10 cellular contexts compared by ENCODE assay signal in the genomic region with DNA sequence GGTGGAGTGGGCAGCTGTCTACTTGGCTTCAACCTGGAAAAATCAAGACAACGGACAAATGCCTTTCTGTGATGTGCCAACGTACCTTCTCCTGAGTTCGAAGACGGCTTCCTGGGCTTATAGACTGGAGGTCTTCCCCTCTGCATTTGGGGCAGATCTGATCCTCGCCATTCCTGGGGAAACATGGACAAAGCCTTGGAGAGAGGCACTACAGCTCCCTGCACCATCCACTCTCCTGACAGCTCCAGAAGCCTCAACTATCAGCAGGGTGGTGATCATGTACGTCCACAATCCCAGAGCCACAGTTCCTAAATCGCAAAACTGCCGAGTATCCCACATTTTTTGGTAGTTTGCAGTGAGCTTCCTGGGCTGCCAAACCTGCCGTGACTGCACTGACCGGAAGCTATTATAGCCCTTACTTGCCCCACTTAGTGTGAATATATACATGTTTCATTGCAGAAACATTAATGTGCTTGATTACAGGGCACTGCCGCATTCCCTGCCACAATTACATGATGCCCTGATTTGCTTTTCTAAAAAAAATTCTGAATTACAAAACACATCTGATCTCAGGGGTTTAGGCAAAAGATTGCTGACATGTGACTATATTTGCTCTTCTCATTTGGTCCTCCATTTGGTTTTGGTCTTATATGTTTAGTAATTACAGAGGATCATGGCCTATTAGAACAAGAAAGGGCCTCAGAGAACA. TPM values are rescaled to one million over a fixed set of nuclear protein-coding genes. Genes with fewer than 3 reads are reported as not detected.
A peak's percentile ranks its signal among the peaks of the same experiment; 100 is the strongest.
DNase-seq lines count a peak whose midpoint lies in the region; ATAC-seq and TF ChIP-seq lines count a peak whose summit lies in the region.
"Had no signal": no experiment of that assay in that cellular context is flagged by ENCODE, and none has a peak within 500 bp of the region (broad histone marks: within the 10 kb centered on the region; RNA-seq: fewer than 3 reads in every experiment).

No MANE protein-coding gene starts in this region.

- intact Hi-C loops in breast epithelium (cut with DNase I; ENCODE audit: low total_unique reads) (no loop called here), MCF 10A (cut with micrococcal nuclease) (no loop called here), esophagus squamous epithelium (cut with DNase I) (no loop called here), transverse colon (cut with DNase I; ENCODE audit: low total_unique reads) (no loop called here)

- TF ChIP-seq POLR2A in breast epithelium (IDR thresholded peaks at IDR 0.05) (no peak), esophagus squamous epithelium (IDR thresholded peaks at IDR 0.05) (no peak), transverse colon (IDR thresholded peaks at IDR 0.05) (no peak)

- H3K27me3 Mint-ChIP-seq in MCF 10A (ENCODE audit: insufficient read depth, unreplicated experiment): no peaks in the 10 kb centered on the region
- H3K27me3 Mint-ChIP-seq in activated CD4-positive, alpha-beta memory T cell treated with anti-CD3 and anti-CD28 coated beads, Interleukin-2, amount 10 ng/mL, durations not matched to agents 7 days and 5 days: no peaks in the 10 kb centered on the region

- H3K4me1 Mint-ChIP-seq in MCF 10A (ENCODE audit: insufficient read depth, unreplicated experiment): peaks cover 15% of the 10 kb centered on the region
- H3K4me1 Mint-ChIP-seq in activated CD4-positive, alpha-beta memory T cell treated with anti-CD3 and anti-CD28 coated beads, Interleukin-2, amount 10 ng/mL, durations not matched to agents 7 days and 5 days: peaks cover 87% of the 10 kb centered on the region

- no peaks in the 10 kb centered on the region for H3K9me3 ChIP-seq in breast epithelium
- no peaks in the 10 kb centered on the region for H3K9me3 ChIP-seq in esophagus squamous epithelium
- no peaks in the 10 kb centered on the region for H3K9me3 ChIP-seq in transverse colon
- H3K9me3 ChIP-seq: esophagus muscularis mucosa had no signal

- no peak for DNase-seq in breast epithelium (ENCODE audit: low spot score in 2 of 2)
- DNase-seq in MCF 10A (ENCODE audit: unreplicated experiment): no peak
- no peak for DNase-seq in activated CD4-positive, alpha-beta memory T cell treated with anti-CD3 and anti-CD28 coated beads, Interleukin-2, amount 10 ng/mL, durations not matched to agents 7 days and 5 days
- no peak for DNase-seq in esophagus squamous epithelium (lab: John Stamatoyannopoulos, UW)
- DNase-seq in transverse colon: peak; percentile 0
- DNase-seq in NCI-H1105 (lab: John Stamatoyannopoulos, UW): no peak
- DNase-seq in kidney tubule cell (ENCODE audit: low spot score): no peak
- DNase-seq: activated effector memory CD4-positive, alpha-beta T cell treated with Interleukin-2 at 50 U/mL for 16 hours had no signal

- H3K4me3 Mint-ChIP-seq in MCF 10A (ENCODE audit: unreplicated experiment): no peak overlapping the region
- peak overlapping the region; percentile 93 for H3K4me3 Mint-ChIP-seq in activated CD4-positive, alpha-beta memory T cell treated with anti-CD3 and anti-CD28 coated beads, Interleukin-2, amount 10 ng/mL, durations not matched to agents 7 days and 5 days

- H3K4me3 ChIP-seq in breast epithelium (no peak overlapping the region), esophagus squamous epithelium (peak overlapping the region in 1 of 4 donors; percentile 46), transverse colon (no peak overlapping the region)
- H3K4me3 ChIP-seq: esophagus muscularis mucosa had no signal

- BruUV-seq in MCF 10A (replicated peaks; lab: Mats Ljungman, UMichigan): no TSS peak

- no peaks in the 10 kb centered on the region for H3K27me3 ChIP-seq in breast epithelium
- no peaks in the 10 kb centered on the region for H3K27me3 ChIP-seq in esophagus squamous epithelium
- no peaks in the 10 kb centered on the region for H3K27me3 ChIP-seq in transverse colon
- H3K27me3 ChIP-seq: esophagus muscularis mucosa had no signal

- H3K4me1 ChIP-seq in breast epithelium: peaks cover 0 to 2% of the 10 kb centered on the region in 2 donors
- peaks cover 0 to 63% (median 37%) of the 10 kb centered on the region in 3 donors for H3K4me1 ChIP-seq in esophagus squamous epithelium
- H3K4me1 ChIP-seq in transverse colon: peaks cover 5 to 24% (median 12%) of the 10 kb centered on the region in 4 donors

- no peak overlapping the region for H3K27ac Mint-ChIP-seq in MCF 10A (ENCODE audit: low read depth, unreplicated experiment)
- H3K27ac Mint-ChIP-seq in activated CD4-positive, alpha-beta memory T cell treated with anti-CD3 and anti-CD28 coated beads, Interleukin-2, amount 10 ng/mL, durations not matched to agents 7 days and 5 days: peak overlapping the region; percentile 100

- in situ Hi-C loops in transverse colon (cut with MboI; ENCODE audit: low pct_ligation_motif_present in 1 of 4, low pct_unique_long_range_greater_than_20kb in 1 of 4, low sequenced_read_pairs in 3 of 4): no loop called here

- TF ChIP-seq EP300 in transverse colon (IDR thresholded peaks at IDR 0.05; ENCODE audit: low read depth): no peak

- ATAC-seq in HG02642 (IDR thresholded peaks at IDR 0.05; ENCODE audit: poor library complexity, unreplicated experiment): no peak

- H3K36me3 ChIP-seq in breast epithelium (no peaks in the 10 kb centered on the region), esophagus squamous epithelium (no peaks in the 10 kb centered on the region), transverse colon (no peaks in the 10 kb centered on the region)
- H3K36me3 ChIP-seq: esophagus muscularis mucosa had no signal

- CTCF ChIA-PET in MCF 10A (lab: Yijun Ruan, JAX): interaction anchor here (1.0 kb wide), 1 partner anchor 10 kb away, joined by 3 read pairs; no protein-coding TSS in a partner anchor
- CTCF ChIA-PET in activated CD4-positive, alpha-beta memory T cell treated with anti-CD3 and anti-CD28 coated beads, Interleukin-2, amount 10 ng/mL, durations not matched to agents 7 days and 5 days (lab: Charles Lee): interaction anchor here (1.1 to 4.3 kb wide), 10 partner anchors 8 to 55 kb away, joined by 3 to 18 read pairs (median 8); no protein-coding TSS in a partner anchor

- POLR2A ChIA-PET in MCF 10A (lab: Yijun Ruan, JAX): interaction anchor here (0.8 to 1.8 kb wide), 3 partner anchors 8 to 10 kb away, joined by 3 to 4 read pairs (median 4); no protein-coding TSS in a partner anchor
- POLR2A ChIA-PET in activated CD4-positive, alpha-beta memory T cell treated with anti-CD3 and anti-CD28 coated beads, Interleukin-2, amount 10 ng/mL, durations not matched to agents 7 days and 5 days (lab: Charles Lee): interaction anchor here (1.1 to 26.0 kb wide), 10 partner anchors 10 to 278 kb away, joined by 3 to 1205 read pairs (median 31); partner anchors contain the start of genes FBXW2, PHF19, PSMD5 and RAB14

- WGBS in esophagus squamous epithelium, 2 donors: 78 to 85% methylated on average over 7 to 10 of the region's 11 CpGs
- 86 to 93% methylated on average over 3 to 11 of the region's 11 CpGs for WGBS in transverse colon (ENCODE audit: low coverage in 1 of 2), 2 donors

- H3K27ac ChIP-seq in breast epithelium: peak overlapping the region; percentile 33 to 39
- H3K27ac ChIP-seq in esophagus squamous epithelium: peak overlapping the region; percentile 25 to 97 (median 89)
- H3K27ac ChIP-seq in transverse colon: peak overlapping the region; percentile 20 to 92 (median 34)

- TF ChIP-seq CTCF in breast epithelium (IDR thresholded peaks at IDR 0.05) (no peak), MCF 10A (IDR thresholded peaks at IDR 0.05; ENCODE audit: unreplicated experiment) (no peak), esophagus squamous epithelium (IDR thresholded peaks at IDR 0.05) (no peak), transverse colon (IDR thresholded peaks at IDR 0.05) (no peak)

- no peaks in the 10 kb centered on the region for H3K9me3 Mint-ChIP-seq in MCF 10A (ENCODE audit: unreplicated experiment)
- no peaks in the 10 kb centered on the region for H3K9me3 Mint-ChIP-seq in activated CD4-positive, alpha-beta memory T cell treated with anti-CD3 and anti-CD28 coated beads, Interleukin-2, amount 10 ng/mL, durations not matched to agents 7 days and 5 days

- no peaks in the 10 kb centered on the region for H3K36me3 Mint-ChIP-seq in MCF 10A (ENCODE audit: insufficient read depth, unreplicated experiment)
- peaks cover 84% of the 10 kb centered on the region for H3K36me3 Mint-ChIP-seq in activated CD4-positive, alpha-beta memory T cell treated with anti-CD3 and anti-CD28 coated beads, Interleukin-2, amount 10 ng/mL, durations not matched to agents 7 days and 5 days (ENCODE audit: low read depth)

RNA-seq across cellular contexts. Expression of gene TRAF1, which starts 2.8 kb away (rescaled TPM):
- total RNA-seq in breast epithelium: 1 to 10 TPM; 4.9 to 8.6 (median 7.3) TPM
- total RNA-seq in MCF 10A (2022): 0.84 and 1.2 TPM in 2 replicates
- total RNA-seq in activated CD4-positive, alpha-beta memory T cell treated with anti-CD3 and anti-CD28 coated beads, Interleukin-2, amount 10 ng/mL, durations not matched to agents 7 days and 5 days: 10 to 100 TPM; 73.6 to 74.3 TPM
- 1 to 10 TPM; 2.5 to 5.7 (median 2.8) TPM for total RNA-seq in esophagus squamous epithelium
- 1 to 10 TPM; 2.2 to 7.2 (median 4.3) TPM for total RNA-seq in transverse colon

RNA-seq across cellular contexts. Expression of gene PHF19, which starts 46.8 kb away (rescaled TPM):
- total RNA-seq in breast epithelium: 10 to 100 TPM; 16.5 to 33.1 (median 19.0) TPM
- total RNA-seq in MCF 10A (2022): 39.6 and 61.0 TPM in 2 replicates
- total RNA-seq in activated CD4-positive, alpha-beta memory T cell treated with anti-CD3 and anti-CD28 coated beads, Interleukin-2, amount 10 ng/mL, durations not matched to agents 7 days and 5 days: 100 to 1,000 TPM; 229 TPM
- total RNA-seq in esophagus squamous epithelium: 10 to 100 TPM; 12.8 to 40.0 (median 30.9) TPM
- 10 to 100 TPM in 2 of 4 donors, 1 to 10 TPM in 2; 6.7 to 11.1 (median 9.3) TPM for total RNA-seq in transverse colon

Comparison
In these comparisons a context has a peak if more than half of its experiments do, and no peak if none do; other contexts are left out.
1. H3K27ac ChIP-seq: peak in every context shown above with its lines; median percentile 89 in esophagus squamous epithelium; 36 in breast epithelium; 34 in transverse colon.
2. RNA of gene TRAF1, which starts 2.8 kb away (total RNA-seq): 73.6 to 74.3 TPM in activated CD4-positive, alpha-beta memory T cell treated with anti-CD3 and anti-CD28 coated beads, Interleukin-2, amount 10 ng/mL, durations not matched to agents 7 days and 5 days; 4.9 to 8.6 TPM in breast epithelium, 2.2 to 7.2 TPM in transverse colon, 2.5 to 5.7 TPM in esophagus squamous epithelium and 0.84 to 1.2 TPM in MCF 10A; every median in the first group is over 4 times any median in the second.